ENCODE assay signal across 21 cellular contexts in the genomic region with DNA sequence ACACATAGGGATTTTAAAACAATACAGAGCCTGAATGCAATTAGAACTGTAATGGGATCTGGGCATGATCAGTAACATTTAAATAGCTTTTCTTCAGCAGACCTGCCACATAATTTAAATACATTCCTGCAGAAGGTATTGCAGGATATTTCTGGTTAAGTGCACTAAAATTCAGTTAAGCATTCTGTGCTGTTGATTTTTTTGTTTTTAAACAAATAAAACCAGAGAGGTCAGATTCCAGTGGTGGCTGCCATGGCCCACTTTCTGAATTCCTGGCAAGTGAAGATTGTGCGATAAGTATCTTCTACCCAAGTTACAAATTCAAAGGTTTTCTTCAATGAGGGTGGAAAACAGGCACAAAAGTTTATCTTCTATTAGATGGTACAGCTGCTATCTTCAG.
A peak's percentile ranks its signal among the peaks of the same experiment; 100 is the strongest.
DNase-seq lines count a peak whose midpoint lies in the region; ATAC-seq and TF ChIP-seq lines count a peak whose summit lies in the region.
"Had no signal": no experiment of that assay in that cellular context is flagged by ENCODE, and none has a peak within 500 bp of the region (broad histone marks: within the 10 kb centered on the region; RNA-seq: fewer than 3 reads in every experiment).

No MANE protein-coding gene starts in this region.

- H3K79me2 ChIP-seq in hepatocyte: no peaks in the 10 kb centered on the region

- H3K4me3 ChIP-seq in SJSA1: no peak overlapping the region
- no peak overlapping the region for H3K4me3 ChIP-seq in lung
- no peak overlapping the region for H3K4me3 ChIP-seq in hepatocyte
- H3K4me3 ChIP-seq: A549, GM23338, Peyer's patch had no signal

- WGBS in lung, 2 donors: 74 to 80% methylated on average over 1 of the region's 1 CpG
- 48% methylated on average over 1 of the region's 1 CpG for WGBS in hepatocyte (ENCODE audit: low lambda C conversion rate, missing lambda C conversion rate)

- H3K9me3 ChIP-seq in SJSA1 (replicated peaks): no peaks in the 10 kb centered on the region
- H3K9me3 ChIP-seq in lung (ENCODE audit: control insufficient read depth in 2 of 2, insufficient read depth in 1 of 2, low read length in 1 of 2): no peaks in the 10 kb centered on the region
- H3K9me3 ChIP-seq in hepatocyte (ENCODE audit: low read depth): no peaks in the 10 kb centered on the region
- H3K9me3 ChIP-seq: A549, Caco-2, Peyer's patch had no signal

- no peaks in the 10 kb centered on the region for H4K20me1 ChIP-seq in hepatocyte (ENCODE audit: insufficient read depth, poor library complexity, severe bottlenecking)

- H3K27me3 ChIP-seq in SJSA1 (replicated peaks): no peaks in the 10 kb centered on the region
- H3K27me3 ChIP-seq in lung (ENCODE audit: control insufficient read depth, insufficient read depth): no peaks in the 10 kb centered on the region
- no peaks in the 10 kb centered on the region for H3K27me3 ChIP-seq in hepatocyte
- H3K27me3 ChIP-seq: Peyer's patch had no signal

- H3K27ac ChIP-seq in SJSA1: peak overlapping the region; percentile 66
- no peak overlapping the region for H3K27ac ChIP-seq in lung (ENCODE audit: low read depth in 1 of 2, low read length in 1 of 2)
- no peak overlapping the region for H3K27ac ChIP-seq in hepatocyte
- H3K27ac ChIP-seq: A549, Peyer's patch had no signal

- TF ChIP-seq CTCF in lung (IDR thresholded peaks at IDR 0.05; ENCODE audit: control extremely low read depth, extremely low read depth) (no peak), GM10248 (IDR thresholded peaks at IDR 0.05; ENCODE audit: control extremely low read depth, extremely low read depth, low read depth, missing control alignments) (no peak), hepatocyte (IDR thresholded peaks at IDR 0.05; ENCODE audit: poor library complexity) (no peak)

- no peaks in the 10 kb centered on the region for H3K9me2 ChIP-seq in hepatocyte (replicated peaks; ENCODE audit: insufficient read depth)

- peaks cover 53% of the 10 kb centered on the region for H3K4me1 ChIP-seq in SJSA1 (replicated peaks)
- H3K4me1 ChIP-seq in lung (ENCODE audit: control insufficient read depth in 2 of 2, insufficient read depth in 2 of 2, low read length in 2 of 2): no peaks in the 10 kb centered on the region
- no peaks in the 10 kb centered on the region for H3K4me1 ChIP-seq in hepatocyte (ENCODE audit: insufficient read depth)
- H3K4me1 ChIP-seq: Peyer's patch had no signal

- DNase-seq in HuH-7 (ENCODE audit: low spot score): peak; percentile 17
- peak; percentile 48 to 55 for DNase-seq in SJSA1 (ENCODE audit: low read depth in 1 of 2, low spot score in 2 of 2)
- DNase-seq in left kidney (ENCODE audit: low read depth, low spot score): peak; percentile 7
- peak; percentile 35 for DNase-seq in lung (ENCODE audit: low spot score)
- no peak for DNase-seq in GM10248 (ENCODE audit: extremely low spot score)
- DNase-seq in hepatocyte (ENCODE audit: low spot score): no peak
- DNase-seq in DMS153 (lab: John Stamatoyannopoulos, UW): no peak
- DNase-seq: Caco-2; CD4-positive, alpha-beta memory T cell; HCEC 1CT; Karpas-422; NCI-H1092 treated with DMSO at 0.1 percent for 48 hours; NCI-H1436 treated with DMSO at 0.1 percent for 48 hours; NCI-H1930; NCI-H2227 treated with DMSO at 0.1 percent for 48 hours; NCI-H510A; NK-92 treated with Interleukin-12 subunit alpha and Interleukin-12 subunit beta, amount 100 ng/mL, for 24 hours; Peyer's patch had no signal

- ATAC-seq in lung (ENCODE audit: insufficient read depth, low FRiP score): peak; percentile 47
- ATAC-seq in HG03460 (IDR thresholded peaks at IDR 0.05; ENCODE audit: unreplicated experiment): no peak
- ATAC-seq: A549, GM23338 had no signal

- no peak overlapping the region for H2AFZ ChIP-seq in hepatocyte
- H2AFZ ChIP-seq: GM23338 had no signal

- H3K36me3 ChIP-seq in SJSA1 (no peaks in the 10 kb centered on the region), lung (ENCODE audit: control insufficient read depth in 2 of 2, insufficient read depth in 2 of 2, low read length in 2 of 2) (no peaks in the 10 kb centered on the region), hepatocyte (replicated peaks; ENCODE audit: insufficient read depth, low read depth) (no peaks in the 10 kb centered on the region)
- H3K36me3 ChIP-seq: Peyer's patch had no signal

- POLR2A ChIA-PET in GM10248 (lab: Yijun Ruan, JAX): no interaction called here

- CTCF ChIA-PET in GM10248 (lab: Yijun Ruan, JAX): interaction anchor here (1.0 kb wide), 1 partner anchor 19 kb away, joined by 3 read pairs; no protein-coding TSS in a partner anchor

- no peak overlapping the region for H3K4me2 ChIP-seq in hepatocyte
- H3K4me2 ChIP-seq: A549, GM23338 had no signal

Comparison
In these comparisons a context has a peak if more than half of its experiments do, and no peak if none do; other contexts are left out.
1. DNase-seq: peak in HuH-7 (single experiment), SJSA1 (2 of 2), left kidney (single experiment) and lung (single experiment); none in GM10248 (single experiment), hepatocyte (single experiment) and DMS153 (single experiment).